ENCODE assay signal across 1 cellular context in the genomic region with DNA sequence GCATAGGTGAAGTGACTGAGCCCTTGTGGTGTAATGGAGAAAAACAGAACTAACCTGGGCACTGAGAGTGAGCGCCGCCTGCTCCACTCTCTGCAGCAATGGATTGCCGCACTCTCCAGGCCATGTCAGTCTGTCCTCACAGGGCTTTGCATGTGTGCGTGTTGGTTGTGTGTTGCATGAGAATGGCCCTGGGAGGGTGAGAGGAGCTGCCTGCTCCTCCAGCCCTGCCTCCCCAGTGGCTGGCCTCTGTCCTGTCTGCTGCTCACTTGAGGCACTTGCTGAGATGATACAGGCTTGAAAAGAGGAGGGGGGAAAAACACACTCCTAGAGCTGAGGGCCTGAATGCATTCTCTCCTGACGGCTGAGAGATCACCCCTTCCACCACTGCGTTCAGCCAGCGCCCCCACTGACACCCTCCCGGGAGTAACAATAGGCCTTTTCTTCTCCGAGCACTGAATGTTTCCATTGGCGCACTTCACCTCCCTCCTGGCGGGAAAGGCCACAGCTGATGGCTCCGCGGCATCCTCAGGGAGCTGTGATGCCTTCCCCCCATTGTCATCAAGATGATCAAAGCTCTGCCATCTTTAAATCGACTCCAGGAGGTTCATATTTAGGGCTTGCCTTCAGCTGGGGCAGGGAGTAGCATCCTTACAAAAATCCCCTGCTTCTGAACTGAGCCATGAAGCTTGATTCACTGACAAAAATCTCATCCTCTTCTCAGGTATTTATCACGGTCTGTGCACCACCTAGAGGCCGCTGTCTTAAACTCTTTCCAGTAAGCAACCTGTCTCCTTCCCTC.
TF ChIP-seq lines count a peak whose summit lies in the region.

No MANE protein-coding gene starts in this region.

TF ChIP-seq in SK-N-SH treated with all-trans-retinoic acid at 6 μM for 48 hours, 23 proteins besides CTCF, POLR2A, EP300 and RAD21 (continued from another document):
- TF ChIP-seq ZNF565 (CRISPR knock-in tag; conservative IDR thresholded peaks at IDR 0.05; ENCODE audit: low read depth): no peak
- no peak for TF ChIP-seq GLIS3 (CRISPR knock-in tag; IDR thresholded peaks at IDR 0.05)
- TF ChIP-seq ARNTL (CRISPR knock-in tag; IDR thresholded peaks at IDR 0.05; ENCODE audit: borderline replicate concordance, low read depth): no peak
- TF ChIP-seq OSR1 (CRISPR knock-in tag; IDR thresholded peaks at IDR 0.05): no peak
- no peak for TF ChIP-seq TCF4 (CRISPR knock-in tag; IDR thresholded peaks at IDR 0.05; ENCODE audit: borderline replicate concordance)
- no peak for TF ChIP-seq ZNF8 (CRISPR knock-in tag; IDR thresholded peaks at IDR 0.05)
TF ChIP-seq in SK-N-SH treated with all-trans-retinoic acid at 6 μM for 48 hours: peak in this region for 0.
